Comparison of ENCODE assay signal across 8 cellular contexts in the genomic region with DNA sequence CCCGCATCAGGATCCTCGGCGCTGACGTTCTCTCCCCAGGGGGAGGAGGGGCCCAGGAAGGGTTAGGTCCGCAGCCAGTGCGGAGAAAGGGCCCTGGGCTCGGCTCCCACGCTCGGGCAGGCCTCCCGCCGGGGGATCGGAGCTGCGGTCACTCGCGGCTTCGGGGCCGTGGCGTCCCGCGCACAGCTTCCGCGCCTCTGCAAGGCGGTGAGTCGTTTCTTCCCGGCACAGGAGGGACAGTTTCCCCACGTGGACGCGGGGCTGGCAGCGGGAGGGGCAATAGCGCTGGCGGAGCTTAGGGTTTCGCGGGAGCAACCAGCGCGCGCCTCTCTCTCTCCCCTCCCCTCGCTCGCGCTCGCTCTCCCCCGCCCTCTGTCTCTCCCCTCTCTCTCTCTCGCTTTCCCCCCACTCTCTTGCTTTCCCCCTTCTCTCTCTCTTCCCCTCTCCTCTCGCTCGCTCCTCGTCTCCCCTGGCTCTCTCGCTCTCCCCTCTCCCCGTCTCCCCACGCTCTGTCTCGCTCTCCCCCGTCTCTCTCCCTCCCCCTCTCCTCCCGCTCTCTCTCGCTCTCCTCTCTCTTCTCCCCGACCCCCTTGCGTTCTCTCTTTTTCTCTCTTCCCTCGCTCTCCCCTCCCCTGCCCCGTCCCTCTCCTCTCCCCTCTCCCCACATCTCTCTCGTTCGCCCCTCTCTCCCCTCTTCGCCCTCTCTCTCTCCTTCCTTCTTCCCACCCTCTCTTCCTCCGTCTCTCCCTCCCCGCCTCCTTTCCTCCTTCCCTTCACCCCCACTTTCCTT.
DNase-seq lines count a peak whose midpoint lies in the region; ATAC-seq and TF ChIP-seq lines count a peak whose summit lies in the region.

No MANE protein-coding gene starts in this region.

- no peak for TF ChIP-seq CTCF in DND-41 (IDR thresholded peaks at IDR 0.05; ENCODE audit: borderline replicate concordance, extremely low read depth, low read length, poor library complexity, severe bottlenecking)
- TF ChIP-seq CTCF in WI38 (IDR thresholded peaks at IDR 0.05; ENCODE audit: low read depth, low read length): no peak
- no peak for TF ChIP-seq CTCF in cardiac fibroblast (IDR thresholded peaks at IDR 0.05; ENCODE audit: low read depth, low read length)

- no peaks in the 10 kb centered on the region for H4K20me1 ChIP-seq in DND-41 (ENCODE audit: insufficient read depth, low read length)

- H3K27me3 ChIP-seq in DND-41 (ENCODE audit: insufficient read depth, low read length, poor library complexity): peaks cover 25% of the 10 kb centered on the region

- peak overlapping the region; percentile 99 for H3K4me2 ChIP-seq in DND-41 (ENCODE audit: insufficient read depth, low read length)

- no peaks in the 10 kb centered on the region for H3K79me2 ChIP-seq in DND-41 (ENCODE audit: insufficient read depth, low read length)

- DNase-seq in DND-41 (peak; percentile 68), Kasumi-1 (lab: John Stamatoyannopoulos, UW) (peak; percentile 41 to 46), cardiac fibroblast (ENCODE audit: low read depth in 2 of 2) (peak; percentile 49 to 58), kidney tubule cell (ENCODE audit: low spot score) (peak; percentile 36)
- peak; percentile 50 to 57 for DNase-seq in stimulated activated CD4-positive, alpha-beta T cell treated with anti-CD3 and anti-CD28 coated beads, Interleukin-15, amount 100 ng/mL, for 48 hours (ENCODE audit: low read depth in 2 of 2)

- H2AFZ ChIP-seq in DND-41 (ENCODE audit: low read depth, low read length): peak overlapping the region; percentile 94

- peak overlapping the region; percentile 75 for H3K9ac ChIP-seq in DND-41 (ENCODE audit: low read depth, low read length)

- H3K4me3 ChIP-seq in DND-41 (ENCODE audit: low read depth in 1 of 2, low read length in 2 of 2): peak overlapping the region; percentile 58 to 89
- peak overlapping the region; percentile 66 for H3K4me3 ChIP-seq in WI38 (ENCODE audit: low read depth, low read length)
- peak overlapping the region; percentile 64 to 69 for H3K4me3 ChIP-seq in cardiac fibroblast (replicated peaks in 1 of 2; ENCODE audit: low read depth in 2 of 2, low read length in 2 of 2)

- peaks cover 22% of the 10 kb centered on the region for H3K4me1 ChIP-seq in DND-41 (ENCODE audit: insufficient read depth, low read length)

- ATAC-seq in DND-41 (ENCODE audit: insufficient read depth, low read depth): peak; percentile 65
- no peak for ATAC-seq in HG03565 (IDR thresholded peaks at IDR 0.05; ENCODE audit: unreplicated experiment)
- no peak for ATAC-seq in HG03354 (IDR thresholded peaks at IDR 0.05; ENCODE audit: poor library complexity, severe bottlenecking, unreplicated experiment)

- no peaks in the 10 kb centered on the region for H3K9me3 ChIP-seq in DND-41 (ENCODE audit: insufficient read depth, low read length, severe bottlenecking)

- H3K27ac ChIP-seq in DND-41 (ENCODE audit: low read length): peak overlapping the region; percentile 68

- no peaks in the 10 kb centered on the region for H3K36me3 ChIP-seq in DND-41 (ENCODE audit: insufficient read depth, low read length)
